In genomic region chr1:18299441-18300338, GRCh38 we compare ENCODE assay signal across 8 cellular contexts.
A peak's percentile ranks its signal among the peaks of the same experiment; 100 is the strongest.
DNase-seq lines count a peak whose midpoint lies in the region; FAIRE-seq and TF ChIP-seq lines count a peak whose summit lies in the region.

No MANE protein-coding gene starts in this region.

- in situ Hi-C loops in transverse colon (cut with MboI; ENCODE audit: low pct_ligation_motif_present in 1 of 4, low pct_unique_long_range_greater_than_20kb in 1 of 4, low sequenced_read_pairs in 3 of 4): loop anchor here in 1 of 4 donors (25.0 kb wide), 1 partner anchor 263 kb away; no protein-coding TSS in a partner anchor
- in situ Hi-C loops in G401 (cut with HindIII; ENCODE audit: low sequenced_read_pairs): no loop called here

- H3K27ac ChIP-seq in transverse colon: no peak overlapping the region

- no peak for TF ChIP-seq EP300 in transverse colon (IDR thresholded peaks at IDR 0.05; ENCODE audit: low read depth)

- intact Hi-C loops in transverse colon (cut with DNase I; ENCODE audit: low total_unique reads): no loop called here

- H3K4me1 ChIP-seq in transverse colon: no peaks in the 10 kb centered on the region

- no peak for TF ChIP-seq POLR2A in transverse colon (IDR thresholded peaks at IDR 0.05)

- FAIRE-seq in GM19239 (lab: Jason Lieb, UNC): peak; percentile 4

- H3K9me3 ChIP-seq in transverse colon: no peaks in the 10 kb centered on the region

- TF ChIP-seq CTCF in fibroblast of mammary gland (conservative IDR thresholded peaks at IDR 0.05; ENCODE audit: control insufficient read depth, insufficient read depth, low read depth, low read length) (peak; percentile 51), transverse colon (IDR thresholded peaks at IDR 0.05) (peak; percentile 62 to 82 (median 74))

- H3K4me3 ChIP-seq in fibroblast of mammary gland (ENCODE audit: control insufficient read depth, low read depth, low read length) (no peak overlapping the region), transverse colon (no peak overlapping the region)

- 51 to 54% methylated on average over 5 to 7 of the region's 7 CpGs for WGBS in transverse colon (ENCODE audit: low coverage in 1 of 2), 2 donors

- peaks cover 50% of the 10 kb centered on the region for H3K27me3 ChIP-seq in transverse colon

- DNase-seq in CD1c-positive myeloid dendritic cell (ENCODE audit: extremely low spot score) (peak; percentile 18), GM19239 (ENCODE audit: insufficient read length, low spot score) (peak; percentile 50), OCI-M1 (lab: John Stamatoyannopoulos, UW) (peak; percentile 28), fibroblast of mammary gland (ENCODE audit: low read depth) (peak; percentile 1), transverse colon (no peak), MV-4-11 (lab: John Stamatoyannopoulos, UW) (no peak), G401 (ENCODE audit: low spot score) (no peak)
- DNase-seq in activated CD4-positive, CD25-positive, alpha-beta regulatory T cell treated with anti-CD3 and anti-CD28 coated beads, Interleukin-2, amount 50 U/mL, for 72 hours: no peak

- no peaks in the 10 kb centered on the region for H3K36me3 ChIP-seq in transverse colon

Comparison
In these comparisons a context has a peak if more than half of its experiments do, and no peak if none do; other contexts are left out.
1. DNase-seq: peak in CD1c-positive myeloid dendritic cell (single experiment), GM19239 (single experiment), OCI-M1 (single experiment) and fibroblast of mammary gland (single experiment); none in transverse colon (single experiment), activated CD4-positive, CD25-positive, alpha-beta regulatory T cell treated with anti-CD3 and anti-CD28 coated beads, Interleukin-2, amount 50 U/mL, for 72 hours (single experiment), MV-4-11 (single experiment) and G401 (single experiment).